Comparison of ENCODE assay signal across 8 cellular contexts in the genomic region with DNA sequence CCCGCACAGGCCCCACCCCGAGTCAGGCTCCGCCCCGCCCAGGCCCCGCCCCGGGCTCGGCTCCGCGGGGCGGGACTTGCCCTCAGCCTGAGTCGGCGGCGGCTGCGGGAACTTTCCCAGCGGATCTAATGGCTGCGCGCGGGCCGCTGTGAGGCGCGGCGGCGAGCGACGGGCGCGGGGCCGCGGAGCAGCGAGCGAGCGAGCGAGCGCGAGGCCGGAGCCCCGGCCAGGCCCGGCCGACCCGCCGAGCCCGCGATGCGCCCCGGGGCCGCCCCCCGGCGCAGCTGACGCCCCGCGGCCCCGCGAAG. TPM values are rescaled to one million over a fixed set of nuclear protein-coding genes. Genes with fewer than 3 reads are reported as not detected.
DNase-seq lines count a peak whose midpoint lies in the region; ATAC-seq, FAIRE-seq and TF ChIP-seq lines count a peak whose summit lies in the region.

A gene with protein sequence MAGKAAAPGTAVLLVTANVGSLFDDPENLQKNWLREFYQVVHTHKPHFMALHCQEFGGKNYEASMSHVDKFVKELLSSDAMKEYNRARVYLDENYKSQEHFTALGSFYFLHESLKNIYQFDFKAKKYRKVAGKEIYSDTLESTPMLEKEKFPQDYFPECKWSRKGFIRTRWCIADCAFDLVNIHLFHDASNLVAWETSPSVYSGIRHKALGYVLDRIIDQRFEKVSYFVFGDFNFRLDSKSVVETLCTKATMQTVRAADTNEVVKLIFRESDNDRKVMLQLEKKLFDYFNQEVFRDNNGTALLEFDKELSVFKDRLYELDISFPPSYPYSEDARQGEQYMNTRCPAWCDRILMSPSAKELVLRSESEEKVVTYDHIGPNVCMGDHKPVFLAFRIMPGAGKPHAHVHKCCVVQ (plus strand): TSS at position 75 of the 308 bp plus-strand sequence. CDS start 310 bp downstream, outside the sequence.

- in situ Hi-C loops in HepG2 (cut with HindIII; ENCODE audit: extremely low pct_ligation_motif_present, low pct_unique_long_range_greater_than_20kb), result loop anchor here (5.0 kb wide), 1 partner anchor 80 kb away; no protein-coding TSS in a partner anchor

- peak; percentile 72 for ATAC-seq in HepG2
- ATAC-seq in thoracic aorta (ENCODE audit: insufficient number of reproducible peaks, low FRiP score, low read depth), result no peak

- H3K79me2 ChIP-seq in HepG2 (ENCODE audit: insufficient read depth, low read length), result peaks cover 33% of the 10 kb centered on the region

- H3K27ac Mint-ChIP-seq in activated naive CD4-positive, alpha-beta T cell treated with anti-CD3 and anti-CD28 coated beads, Interleukin-2, amount 10 ng/mL, durations not matched to agents 7 days and 5 days, result peak within 1 kb of the TSS; percentile 93
- peak within 1 kb of the TSS; percentile 80 to 93 (median 88) for H3K27ac Mint-ChIP-seq in brain

- DNase-seq in activated naive CD4-positive, alpha-beta T cell treated with anti-CD3 and anti-CD28 coated beads, Interleukin-2, amount 10 ng/mL, durations not matched to agents 7 days and 5 days, result no peak
- no peak for DNase-seq in activated naive CD4-positive, alpha-beta T cell treated with Interleukin-2 at 50 U/mL for 16 hours
- DNase-seq in HepG2 (ENCODE audit: low spot score) (no peak), thoracic aorta (ENCODE audit: low spot score) (no peak), head of caudate nucleus (no peak), NCI-H510A treated with DMSO at 0.1 percent for 48 hours (lab: John Stamatoyannopoulos, UW) (no peak), NCI-H2107 (lab: John Stamatoyannopoulos, UW) (no peak)

- H3K4me3 ChIP-seq in HepG2 (replicated peaks in 1 of 3; ENCODE audit: insufficient read depth in 1 of 3, low read depth in 2 of 3, low read length in 3 of 3) (peak within 1 kb of the TSS; percentile 79 to 85 (median 83)), thoracic aorta (peak within 1 kb of the TSS; percentile 94)

- no TSS peak for BruUV-seq in HepG2 (replicated peaks; lab: Mats Ljungman, UMichigan)

- CTCF ChIA-PET in activated naive CD4-positive, alpha-beta T cell treated with anti-CD3 and anti-CD28 coated beads, Interleukin-2, amount 10 ng/mL, durations not matched to agents 7 days and 5 days (lab: Charles Lee), result no interaction called here
- CTCF ChIA-PET in HepG2 (lab: Yijun Ruan, JAX; ENCODE audit: low intra/inter-chr PET ratio, low total read pairs), result interaction anchor here (1.6 kb wide), 1 partner anchor 21 kb away, joined by 3 read pairs; no protein-coding TSS in a partner anchor

- no peaks in the 10 kb centered on the region for H3K36me3 ChIP-seq in HepG2 (replicated peaks in 1 of 2; ENCODE audit: control insufficient read depth in 1 of 2, insufficient read depth in 2 of 2, low read length in 2 of 2)
- no peaks in the 10 kb centered on the region for H3K36me3 ChIP-seq in thoracic aorta

- H3K4me3 Mint-ChIP-seq in activated naive CD4-positive, alpha-beta T cell treated with anti-CD3 and anti-CD28 coated beads, Interleukin-2, amount 10 ng/mL, durations not matched to agents 7 days and 5 days, result peak within 1 kb of the TSS; percentile 87
- H3K4me3 Mint-ChIP-seq in brain, result peak within 1 kb of the TSS; percentile 91 to 94 (median 92)

- no peaks in the 10 kb centered on the region for H3K9me3 Mint-ChIP-seq in activated naive CD4-positive, alpha-beta T cell treated with anti-CD3 and anti-CD28 coated beads, Interleukin-2, amount 10 ng/mL, durations not matched to agents 7 days and 5 days
- peaks cover 0 to 2% (median 0%) of the 10 kb centered on the region in 5 experiments for H3K9me3 Mint-ChIP-seq in brain

- H3K27me3 ChIP-seq in HepG2 (ENCODE audit: control insufficient read depth in 1 of 2, insufficient read depth in 2 of 2, low read length in 2 of 2), result no peaks in the 10 kb centered on the region
- no peaks in the 10 kb centered on the region for H3K27me3 ChIP-seq in thoracic aorta (replicated peaks; ENCODE audit: insufficient read depth)

- H3K9ac ChIP-seq in HepG2 (ENCODE audit: insufficient read depth, low read depth, low read length), result peak within 1 kb of the TSS; percentile 86

- peak within 1 kb of the TSS; percentile 97 for H3K4me2 ChIP-seq in HepG2 (ENCODE audit: low read depth, low read length)

- no peak for FAIRE-seq in HepG2 (lab: Jason Lieb, UNC)

- H3K27ac ChIP-seq in HepG2 (ENCODE audit: extremely low read length, insufficient read depth, low read length), result peak within 1 kb of the TSS; percentile 67
- H3K27ac ChIP-seq in thoracic aorta, result peak within 1 kb of the TSS; percentile 83 to 87

- H3K4me1 ChIP-seq in HepG2 (ENCODE audit: insufficient read depth, low read length), result peaks cover 53% of the 10 kb centered on the region
- H3K4me1 ChIP-seq in thoracic aorta (ENCODE audit: control insufficient read depth in 1 of 2, low read depth in 2 of 2), result peaks cover 28 to 55% of the 10 kb centered on the region in 2 donors

- POLR2A ChIA-PET in HepG2 (lab: Yijun Ruan, JAX), result interaction anchor here (4.6 kb wide), 1 partner anchor 20 kb away, joined by 24 read pairs; no protein-coding TSS in a partner anchor

- intact Hi-C loops in HepG2 (cut with micrococcal nuclease; ENCODE audit: unreplicated experiment) (loop anchor here (1.0 to 5.0 kb wide), 2 partner anchors 20 to 40 kb away; no protein-coding TSS in a partner anchor), head of caudate nucleus (cut with DNase I) (loop anchor here (5.0 to 10.0 kb wide), 2 partner anchors 75 to 233 kb away; a partner anchor contains a TSS)

- no peaks in the 10 kb centered on the region for H4K20me1 ChIP-seq in HepG2 (ENCODE audit: insufficient read depth, low read length)

- H3K27me3 Mint-ChIP-seq in activated naive CD4-positive, alpha-beta T cell treated with anti-CD3 and anti-CD28 coated beads, Interleukin-2, amount 10 ng/mL, durations not matched to agents 7 days and 5 days, result peaks cover 17% of the 10 kb centered on the region
- no peaks in the 10 kb centered on the region for H3K27me3 Mint-ChIP-seq in brain

- TF ChIP-seq CTCF in brain (conservative IDR thresholded peaks at IDR 0.05) (no peak), HepG2 (CRISPR knock-in tag; IDR thresholded peaks at IDR 0.05) (no peak), thoracic aorta (IDR thresholded peaks at IDR 0.05) (no peak)

- 0% methylated on average over 3 of the region's 53 CpGs for WGBS in HepG2 (ENCODE audit: low lambda C conversion rate)

- TF ChIP-seq EP300 in HepG2 (IDR thresholded peaks at IDR 0.05; ENCODE audit: low read depth in 2 of 2, low read length in 2 of 2) (no peak), HepG2 (CRISPR knock-in tag; IDR thresholded peaks at IDR 0.05; ENCODE audit: borderline replicate concordance) (no peak)

- H3K36me3 Mint-ChIP-seq in activated naive CD4-positive, alpha-beta T cell treated with anti-CD3 and anti-CD28 coated beads, Interleukin-2, amount 10 ng/mL, durations not matched to agents 7 days and 5 days, result peaks cover 11% of the 10 kb centered on the region
- peaks cover 13% of the 10 kb centered on the region for H3K36me3 Mint-ChIP-seq in brain

- TF ChIP-seq RAD21 in HepG2 (CRISPR knock-in tag; IDR thresholded peaks at IDR 0.05), result no peak

- no peaks in the 10 kb centered on the region for H3K9me3 ChIP-seq in HepG2 (ENCODE audit: low read length)
- H3K9me3 ChIP-seq in thoracic aorta, result no peaks in the 10 kb centered on the region

- peak in 1 of 2 experiments; percentile 71; a peak in 2 of 4 replicates for TF ChIP-seq POLR2A in HepG2 (IDR thresholded peaks at IDR 0.05; ENCODE audit: insufficient read depth in 1 of 2, low read depth in 2 of 2, low read length in 2 of 2)

- peaks cover 57% of the 10 kb centered on the region for H3K4me1 Mint-ChIP-seq in activated naive CD4-positive, alpha-beta T cell treated with anti-CD3 and anti-CD28 coated beads, Interleukin-2, amount 10 ng/mL, durations not matched to agents 7 days and 5 days
- peaks cover 79% of the 10 kb centered on the region for H3K4me1 Mint-ChIP-seq in brain

- H2AFZ ChIP-seq in HepG2 (ENCODE audit: low read length), result no peak within 1 kb of the TSS

TF ChIP-seq in HepG2, 621 proteins besides CTCF, POLR2A, EP300 and RAD21 (continues in another document):
- TF ChIP-seq YY1 (IDR thresholded peaks at IDR 0.05; ENCODE audit: insufficient read depth, insufficient replicate concordance, low read depth, low read length) (peak; percentile 82), KMT2A (CRISPR knock-in tag; IDR thresholded peaks at IDR 0.05) (no peak), RELA (CRISPR knock-in tag; IDR thresholded peaks at IDR 0.05) (no peak), ZNF337 (CRISPR knock-in tag; IDR thresholded peaks at IDR 0.05; ENCODE audit: borderline replicate concordance, low read depth) (no peak)

RNA-seq across cellular contexts. Expression of the gene that starts here (rescaled TPM):
- polyA plus RNA-seq in brain (ENCODE audit: insufficient read depth, low read depth, low replicate concordance) (17.6 TPM), HepG2 (2011; rRNA removed) (17.5 and 19.5 TPM in 2 replicates)
- total RNA-seq in HepG2 (2016; rRNA removed; fragmentation: Illumina TruSeq; extraction: Trizol) (37.9 and 46.8 TPM in 2 replicates), thoracic aorta (100 to 1,000 TPM; 120 to 142 TPM)
- 52.6 and 54.7 TPM in 2 replicates for total RNA-seq in HepG2 (2016; cell fraction: cytosol; rRNA removed; fragmentation: Illumina TruSeq; extraction: Trizol; ENCODE audit: low read depth)
- total RNA-seq in HepG2 (2016; cell fraction: insoluble cytoplasmic fraction; rRNA removed; fragmentation: Illumina TruSeq; extraction: Trizol), result 38.3 and 42.5 TPM in 2 replicates
- total RNA-seq in HepG2 (2016; cell fraction: membrane; rRNA removed; fragmentation: Illumina TruSeq; extraction: Trizol), result 103 and 110 TPM in 2 replicates
- total RNA-seq in HepG2 (2016; cell fraction: nucleus; rRNA removed; fragmentation: Illumina TruSeq; extraction: Trizol), result 15.7 and 18.8 TPM in 2 replicates
- polyA plus RNA-seq in HepG2 (2011; cell fraction: cytosol; rRNA removed), result 16.7 and 18.4 TPM in 2 replicates
- polyA plus RNA-seq in HepG2 (2011; cell fraction: nucleus; rRNA removed), result 14.6 and 14.9 TPM in 2 replicates
- 15.8 and 18.2 TPM in 2 replicates for polyA plus RNA-seq in HepG2 (2012)
- 49.5 and 52.9 TPM in 2 replicates for polyA plus RNA-seq in HepG2 (2016; cell fraction: cytosol; fragmentation: Illumina TruSeq; extraction: Trizol; ENCODE audit: low read depth)
- polyA plus RNA-seq in HepG2 (2016; cell fraction: insoluble cytoplasmic fraction; fragmentation: Illumina TruSeq; extraction: Trizol; ENCODE audit: low read depth), result 40.7 and 47.8 TPM in 2 replicates
- 97.2 and 97.6 TPM in 2 replicates for polyA plus RNA-seq in HepG2 (2016; cell fraction: membrane; fragmentation: Illumina TruSeq; extraction: Trizol; ENCODE audit: low read depth)
- 25.8 and 27.0 TPM in 2 replicates for polyA plus RNA-seq in HepG2 (2016; cell fraction: nucleus; fragmentation: Illumina TruSeq; extraction: Trizol; ENCODE audit: insufficient read depth, low read depth)
- 17.0 and 32.5 TPM in 2 replicates for polyA minus RNA-seq in HepG2 (2011; rRNA and poly(A)+ RNA removed; ENCODE audit: low replicate concordance)
- 16.4 and 21.7 TPM in 2 replicates for polyA minus RNA-seq in HepG2 (2011; cell fraction: cytosol; rRNA and poly(A)+ RNA removed)
- 19.1 and 20.6 TPM in 2 replicates for polyA minus RNA-seq in HepG2 (2011; cell fraction: nucleus; rRNA and poly(A)+ RNA removed)
